22 cellular contexts compared by ENCODE assay signal in the genomic region with DNA sequence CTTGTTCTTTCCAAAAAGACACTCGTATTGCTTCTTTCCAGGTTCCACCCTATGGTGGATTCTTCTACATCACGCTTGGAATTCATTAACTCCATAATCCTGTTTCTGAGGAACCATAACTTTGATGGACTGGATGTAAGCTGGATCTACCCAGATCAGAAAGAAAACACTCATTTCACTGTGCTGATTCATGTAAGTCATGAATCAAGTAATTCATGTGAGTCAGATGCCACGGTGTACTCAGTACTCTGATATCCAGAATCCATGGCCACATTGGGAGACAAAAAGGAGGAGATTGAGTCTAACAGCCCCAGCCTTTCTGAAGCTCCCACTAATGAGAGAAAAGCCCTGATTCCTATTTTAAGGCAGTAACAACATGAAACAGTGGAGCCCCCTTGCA. TPM values are rescaled to one million over a fixed set of nuclear protein-coding genes. Genes with fewer than 3 reads are reported as not detected.
A peak's percentile ranks its signal among the peaks of the same experiment; 100 is the strongest.
DNase-seq lines count a peak whose midpoint lies in the region; ATAC-seq, FAIRE-seq and TF ChIP-seq lines count a peak whose summit lies in the region.
"Had no signal": no experiment of that assay in that cellular context is flagged by ENCODE, and none has a peak within 500 bp of the region (broad histone marks: within the 10 kb centered on the region; RNA-seq: fewer than 3 reads in every experiment).

No MANE protein-coding gene starts in this region.

- 66 to 72% (median 70%) methylated on average over 3 of the region's 3 CpGs for WGBS in adrenal gland, 4 donors

- peak; percentile 51 for ATAC-seq in activated CD8-positive, alpha-beta T cell treated with anti-CD3 and anti-CD28 coated beads for 36 hours
- ATAC-seq in activated CD8-positive, alpha-beta T cell treated with anti-CD3 and anti-CD28 coated beads, Interleukin-2, amount 10 ng/mL, durations not matched to agents 7 days and 5 days = no peak
- ATAC-seq: Panc1, right lobe of liver, T-cell, upper lobe of right lung, WTC11 had no signal

- no peak for FAIRE-seq in RCC 7860 (lab: Jason Lieb, UNC)
- FAIRE-seq: A204.1 had no signal

- H3K27ac Mint-ChIP-seq in activated CD8-positive, alpha-beta T cell treated with anti-CD3 and anti-CD28 coated beads for 36 hours = no peak overlapping the region
- no peak overlapping the region for H3K27ac Mint-ChIP-seq in activated CD8-positive, alpha-beta T cell treated with anti-CD3 and anti-CD28 coated beads, Interleukin-2, amount 10 ng/mL, durations not matched to agents 7 days and 5 days
- H3K27ac Mint-ChIP-seq: dendritic cell treated with granulocyte-macrophage colony-stimulating factor and Interleukin-4, amounts not matched to agents 40 ng/mL and 50 ng/mL, for 4 days; mesothelial cell of epicardium; WTC11 had no signal

- no peaks in the 10 kb centered on the region for H3K27me3 Mint-ChIP-seq in activated CD8-positive, alpha-beta T cell treated with anti-CD3 and anti-CD28 coated beads for 36 hours
- no peaks in the 10 kb centered on the region for H3K27me3 Mint-ChIP-seq in activated CD8-positive, alpha-beta T cell treated with anti-CD3 and anti-CD28 coated beads, Interleukin-2, amount 10 ng/mL, durations not matched to agents 7 days and 5 days (ENCODE audit: low read depth)
- H3K27me3 Mint-ChIP-seq: T-cell had no signal

- DNase-seq in activated CD8-positive, alpha-beta T cell treated with anti-CD3 and anti-CD28 coated beads for 36 hours = no peak
- no peak for DNase-seq in activated CD8-positive, alpha-beta T cell treated with anti-CD3 and anti-CD28 coated beads, Interleukin-2, amount 10 ng/mL, durations not matched to agents 7 days and 5 days
- peak; percentile 77 for DNase-seq in RCC 7860 (ENCODE audit: low spot score)
- DNase-seq in epithelial cell of prostate (ENCODE audit: low read depth, low spot score) = peak; percentile 41
- DNase-seq in renal cortical epithelial cell (ENCODE audit: low read depth) = peak; percentile 65
- no peak for DNase-seq in adrenal gland
- no peak for DNase-seq in iPS-NIHi11 (ENCODE audit: low spot score)
- DNase-seq in NCI-H526 (lab: John Stamatoyannopoulos, UW) = no peak
- DNase-seq: activated CD8-positive, alpha-beta memory T cell treated with anti-CD3 and anti-CD28 coated beads, Interleukin-2, amount 50 U/mL, for 48 hours; foreskin melanocyte; H7; NCI-H1436 treated with DMSO at 0.1 percent for 48 hours; NCI-H446 treated with DMSO at 0.1 percent for 48 hours; right lobe of liver; stimulated activated CD4-positive, alpha-beta T cell treated with anti-CD3 and anti-CD28 coated beads, Interleukin-4, amount 100 ng/mL, for 4 hours; T-cell; upper lobe of right lung had no signal

- H3K4me3 Mint-ChIP-seq in activated CD8-positive, alpha-beta T cell treated with anti-CD3 and anti-CD28 coated beads for 36 hours = no peak overlapping the region
- H3K4me3 Mint-ChIP-seq in activated CD8-positive, alpha-beta T cell treated with anti-CD3 and anti-CD28 coated beads, Interleukin-2, amount 10 ng/mL, durations not matched to agents 7 days and 5 days = no peak overlapping the region
- H3K4me3 Mint-ChIP-seq: dendritic cell treated with granulocyte-macrophage colony-stimulating factor and Interleukin-4, amounts not matched to agents 40 ng/mL and 50 ng/mL, for 4 days; mesothelial cell of epicardium; T-cell; WTC11 had no signal

- H3K27me3 ChIP-seq in adrenal gland = peaks cover 4% of the 10 kb centered on the region
- H3K27me3 ChIP-seq: right lobe of liver, upper lobe of right lung had no signal

- H3K36me3 Mint-ChIP-seq in activated CD8-positive, alpha-beta T cell treated with anti-CD3 and anti-CD28 coated beads for 36 hours (ENCODE audit: low read depth) = peaks cover 13% of the 10 kb centered on the region
- peaks cover 56% of the 10 kb centered on the region for H3K36me3 Mint-ChIP-seq in activated CD8-positive, alpha-beta T cell treated with anti-CD3 and anti-CD28 coated beads, Interleukin-2, amount 10 ng/mL, durations not matched to agents 7 days and 5 days (ENCODE audit: low read depth)
- H3K36me3 Mint-ChIP-seq: mesothelial cell of epicardium, WTC11 had no signal

- H3K4me1 ChIP-seq in adrenal gland (replicated peaks in 1 of 2) = no peaks in the 10 kb centered on the region
- H3K4me1 ChIP-seq: right lobe of liver, upper lobe of right lung had no signal

- no peak overlapping the region for H3K4me3 ChIP-seq in adrenal gland
- H3K4me3 ChIP-seq: right lobe of liver, upper lobe of right lung had no signal

- POLR2A ChIA-PET in activated CD8-positive, alpha-beta T cell treated with anti-CD3 and anti-CD28 coated beads for 36 hours (lab: Charles Lee) = no interaction called here
- POLR2A ChIA-PET in activated CD8-positive, alpha-beta T cell treated with anti-CD3 and anti-CD28 coated beads, Interleukin-2, amount 10 ng/mL, durations not matched to agents 7 days and 5 days (lab: Charles Lee) = interaction anchor here (0.9 kb wide), 1 partner anchor 35 kb away, joined by 3 read pairs; no protein-coding TSS in a partner anchor

- H3K36me3 ChIP-seq in adrenal gland (replicated peaks in 1 of 2) = no peaks in the 10 kb centered on the region
- H3K36me3 ChIP-seq: right lobe of liver, upper lobe of right lung had no signal

- no peaks in the 10 kb centered on the region for H3K9me3 ChIP-seq in adrenal gland (replicated peaks in 1 of 3)
- H3K9me3 ChIP-seq: right lobe of liver, upper lobe of right lung had no signal

- TF ChIP-seq POLR2A in adrenal gland (IDR thresholded peaks at IDR 0.05) = no peak

- TF ChIP-seq CTCF in activated CD8-positive, alpha-beta T cell treated with anti-CD3 and anti-CD28 coated beads for 36 hours (IDR thresholded peaks at IDR 0.05) = no peak
- TF ChIP-seq CTCF in adrenal gland (IDR thresholded peaks at IDR 0.05) = no peak

- peaks cover 22% of the 10 kb centered on the region for H3K4me1 Mint-ChIP-seq in activated CD8-positive, alpha-beta T cell treated with anti-CD3 and anti-CD28 coated beads for 36 hours (ENCODE audit: low read depth)
- H3K4me1 Mint-ChIP-seq in activated CD8-positive, alpha-beta T cell treated with anti-CD3 and anti-CD28 coated beads, Interleukin-2, amount 10 ng/mL, durations not matched to agents 7 days and 5 days (ENCODE audit: low read depth) = peaks cover 20% of the 10 kb centered on the region

- peaks cover 2% of the 10 kb centered on the region for H3K9me3 Mint-ChIP-seq in activated CD8-positive, alpha-beta T cell treated with anti-CD3 and anti-CD28 coated beads for 36 hours
- no peaks in the 10 kb centered on the region for H3K9me3 Mint-ChIP-seq in activated CD8-positive, alpha-beta T cell treated with anti-CD3 and anti-CD28 coated beads, Interleukin-2, amount 10 ng/mL, durations not matched to agents 7 days and 5 days (ENCODE audit: insufficient read depth)
- H3K9me3 Mint-ChIP-seq: dendritic cell treated with granulocyte-macrophage colony-stimulating factor and Interleukin-4, amounts not matched to agents 40 ng/mL and 50 ng/mL, for 4 days; mesothelial cell of epicardium; T-cell had no signal

- CTCF ChIA-PET in activated CD8-positive, alpha-beta T cell treated with anti-CD3 and anti-CD28 coated beads for 36 hours (lab: Charles Lee) = interaction anchor here (0.6 to 2.5 kb wide), 2 partner anchors 12 to 111 kb away, joined by 3 to 10 read pairs; no protein-coding TSS in a partner anchor
- CTCF ChIA-PET in activated CD8-positive, alpha-beta T cell treated with anti-CD3 and anti-CD28 coated beads, Interleukin-2, amount 10 ng/mL, durations not matched to agents 7 days and 5 days (lab: Charles Lee) = interaction anchor here (0.6 kb wide), 1 partner anchor 12 kb away, joined by 3 read pairs; no protein-coding TSS in a partner anchor

- intact Hi-C loops in activated CD8-positive, alpha-beta T cell treated with anti-CD3 and anti-CD28 coated beads for 36 hours (cut with micrococcal nuclease) = no loop called here
- intact Hi-C loops in adrenal gland (cut with DNase I) = no loop called here

- H3K27ac ChIP-seq in epithelial cell of prostate = peak overlapping the region; percentile 26
- H3K27ac ChIP-seq in adrenal gland = no peak overlapping the region
- H3K27ac ChIP-seq: right lobe of liver, upper lobe of right lung had no signal

RNA-seq across cellular contexts. Expression of gene CHI3L2, which starts 7.4 kb away (rescaled TPM):
- 10 to 100 TPM in 1 of 2 experiments, 1 to 10 TPM in 1; 9.2 to 10.4 TPM for total RNA-seq in activated CD8-positive, alpha-beta T cell treated with anti-CD3 and anti-CD28 coated beads for 36 hours
- total RNA-seq in activated CD8-positive, alpha-beta T cell treated with anti-CD3 and anti-CD28 coated beads, Interleukin-2, amount 10 ng/mL, durations not matched to agents 7 days and 5 days = 10 to 100 TPM; 23.8 to 27.0 TPM
- total RNA-seq in renal cortical epithelial cell = 1.6 and 3.0 TPM in 2 replicates
- 1 to 10 TPM in 5 of 8 donors, under 1 TPM in 2, not detected in 1; 0.84 to 9.1 (median 2.8) TPM for total RNA-seq in adrenal gland
- 1 to 10 TPM in 2 of 3 donors, under 1 TPM in 1; 0.35 to 3.0 (median 2.7) TPM for polyA plus RNA-seq in adrenal gland
- total RNA-seq: H7, mesothelial cell of epicardium had no signal

RNA-seq across cellular contexts. Expression of gene DENND2D, which starts 34.4 kb away (rescaled TPM):
- 100 to 1,000 TPM; 201 to 208 TPM for total RNA-seq in activated CD8-positive, alpha-beta T cell treated with anti-CD3 and anti-CD28 coated beads for 36 hours
- 100 to 1,000 TPM; 262 to 275 TPM for total RNA-seq in activated CD8-positive, alpha-beta T cell treated with anti-CD3 and anti-CD28 coated beads, Interleukin-2, amount 10 ng/mL, durations not matched to agents 7 days and 5 days
- 33.4 and 35.3 TPM in 2 replicates for total RNA-seq in renal cortical epithelial cell
- total RNA-seq in adrenal gland = 10 to 100 TPM; 37.0 to 62.9 (median 42.7) TPM
- 10 to 100 TPM; 38.1 to 57.3 (median 39.9) TPM for polyA plus RNA-seq in adrenal gland
- total RNA-seq: H7 had no signal

RNA-seq across cellular contexts. Expression of gene CHIA, which starts 55.8 kb away (rescaled TPM):
- total RNA-seq in activated CD8-positive, alpha-beta T cell treated with anti-CD3 and anti-CD28 coated beads for 36 hours = not detected
- not detected for total RNA-seq in activated CD8-positive, alpha-beta T cell treated with anti-CD3 and anti-CD28 coated beads, Interleukin-2, amount 10 ng/mL, durations not matched to agents 7 days and 5 days
- not detected in 2 replicates for total RNA-seq in renal cortical epithelial cell
- under 1 TPM in 1 of 8 donors, not detected in 7; 0.19 TPM for total RNA-seq in adrenal gland
- under 1 TPM in 1 of 3 donors, not detected in 2; 0.07 TPM for polyA plus RNA-seq in adrenal gland
- total RNA-seq: H7, mesothelial cell of epicardium, right lobe of liver, T-cell, WTC11 had no signal

Comparison
In these comparisons a context has a peak if more than half of its experiments do, and no peak if none do; other contexts are left out.
1. DNase-seq: peak in RCC 7860 (single experiment), epithelial cell of prostate (single experiment) and renal cortical epithelial cell (single experiment); none in activated CD8-positive, alpha-beta T cell treated with anti-CD3 and anti-CD28 coated beads for 36 hours (single experiment), activated CD8-positive, alpha-beta T cell treated with anti-CD3 and anti-CD28 coated beads, Interleukin-2, amount 10 ng/mL, durations not matched to agents 7 days and 5 days (single experiment), adrenal gland (0 of 7), iPS-NIHi11 (single experiment) and NCI-H526 (0 of 2).